Comparison of ENCODE assay signal across 11 cellular contexts in the genomic region with DNA sequence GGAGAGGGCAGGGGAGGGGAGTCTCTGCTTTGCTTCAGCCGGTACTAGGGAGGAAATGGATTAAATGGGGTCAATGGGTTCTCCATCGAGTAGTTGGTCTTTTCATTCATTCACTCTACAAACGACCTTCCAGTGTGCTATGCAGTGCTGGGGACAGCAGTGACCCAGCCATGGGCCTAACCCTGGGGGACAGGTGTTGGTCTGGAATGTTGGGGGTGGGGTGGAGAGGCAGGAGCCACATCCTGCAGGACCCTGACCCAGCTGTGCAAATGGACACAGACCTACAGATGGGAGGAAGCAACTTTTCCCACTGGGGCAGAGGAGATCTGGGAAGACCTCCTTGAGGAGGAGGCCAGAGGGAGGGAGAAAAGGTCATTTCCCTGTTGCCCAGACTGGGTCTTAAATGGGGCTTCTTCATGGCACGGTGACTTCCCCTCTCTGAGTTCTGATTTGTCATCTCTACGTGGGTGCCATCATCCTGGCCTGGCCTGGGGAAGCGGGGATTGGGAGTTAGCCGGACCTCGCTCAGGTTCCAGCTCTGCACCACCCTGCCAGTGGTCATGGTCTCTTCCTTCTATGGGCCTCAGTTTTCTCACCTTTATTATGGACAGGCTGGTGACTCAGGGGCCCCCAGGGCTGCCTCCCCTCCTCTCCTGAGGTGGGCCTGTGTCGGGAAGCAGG. TPM values are rescaled to one million over a fixed set of nuclear protein-coding genes. Genes with fewer than 3 reads are reported as not detected.
DNase-seq lines count a peak whose midpoint lies in the region; ATAC-seq and TF ChIP-seq lines count a peak whose summit lies in the region.
"Had no signal": no experiment of that assay in that cellular context is flagged by ENCODE, and none has a peak within 500 bp of the region (broad histone marks: within the 10 kb centered on the region; RNA-seq: fewer than 3 reads in every experiment).

No MANE protein-coding gene starts in this region.

- ATAC-seq in activated naive CD4-positive, alpha-beta T cell treated with anti-CD3 and anti-CD28 coated beads, Interleukin-2, amount 50 U/mL, for 72 hours = peak; percentile 1 to 49
- ATAC-seq in lower lobe of right lung (peak; percentile 30 to 48), upper lobe of right lung (peak; percentile 43)

- H3K27ac Mint-ChIP-seq in activated naive CD4-positive, alpha-beta T cell treated with anti-CD3 and anti-CD28 coated beads for 36 hours = peak overlapping the region; percentile 97
- peak overlapping the region; percentile 89 to 93 for H3K27ac Mint-ChIP-seq in activated naive CD4-positive, alpha-beta T cell treated with anti-CD3 and anti-CD28 coated beads, Interleukin-2, amount 50 U/mL, for 72 hours

- H3K27me3 Mint-ChIP-seq in activated naive CD4-positive, alpha-beta T cell treated with anti-CD3 and anti-CD28 coated beads for 36 hours (ENCODE audit: low read depth) = no peaks in the 10 kb centered on the region

- H3K27ac ChIP-seq in lower lobe of right lung (peak overlapping the region; percentile 76), upper lobe of right lung (peak overlapping the region; percentile 79)
- H3K27ac ChIP-seq: VCaP had no signal

- H3K4me3 ChIP-seq in lower lobe of right lung (peak overlapping the region; percentile 62), upper lobe of right lung (peak overlapping the region; percentile 59)

- intact Hi-C loops in activated naive CD4-positive, alpha-beta T cell treated with anti-CD3 and anti-CD28 coated beads for 36 hours (cut with micrococcal nuclease) = no loop called here
- intact Hi-C loops in lower lobe of right lung (cut with DNase I) (no loop called here), upper lobe of right lung (cut with DNase I) (no loop called here)

- no peak for TF ChIP-seq CTCF in lower lobe of right lung (IDR thresholded peaks at IDR 0.05)
- TF ChIP-seq CTCF in upper lobe of right lung (IDR thresholded peaks at IDR 0.05) = no peak

- H3K9me3 ChIP-seq in lower lobe of right lung (no peaks in the 10 kb centered on the region), upper lobe of right lung (no peaks in the 10 kb centered on the region)

- H3K36me3 ChIP-seq in lower lobe of right lung = peaks cover 5% of the 10 kb centered on the region
- no peaks in the 10 kb centered on the region for H3K36me3 ChIP-seq in upper lobe of right lung

- DNase-seq in activated naive CD4-positive, alpha-beta T cell treated with anti-CD3 and anti-CD28 coated beads for 36 hours = no peak
- no peak for DNase-seq in activated naive CD4-positive, alpha-beta T cell treated with anti-CD3 and anti-CD28 coated beads, Interleukin-2, amount 50 U/mL, for 16 hours
- DNase-seq in activated naive CD4-positive, alpha-beta T cell treated with anti-CD3 and anti-CD28 coated beads, Interleukin-2, amount 50 U/mL, for 72 hours (ENCODE audit: low spot score in 2 of 2) = no peak
- DNase-seq in lower lobe of right lung (no peak), upper lobe of right lung (no peak), NCI-H748 treated with DMSO at 0.1 percent for 48 hours (lab: John Stamatoyannopoulos, UW) (no peak)
- DNase-seq in stimulated activated CD4-positive, alpha-beta T cell treated with anti-CD3 and anti-CD28 coated beads, Interleukin-4, amount 100 ng/mL, for 4 hours = no peak
- no peak for DNase-seq in activated CD8-positive, alpha-beta memory T cell treated with anti-CD3 and anti-CD28 coated beads, Interleukin-2, amount 50 U/mL, for 48 hours
- DNase-seq: NCI-H526 had no signal

- CTCF ChIA-PET in activated naive CD4-positive, alpha-beta T cell treated with anti-CD3 and anti-CD28 coated beads for 36 hours (lab: Charles Lee) = interaction anchor here (1.1 to 4.6 kb wide), 4 partner anchors 16 to 42 kb away, joined by 3 to 17 read pairs (median 6); no protein-coding TSS in a partner anchor

- H3K4me1 Mint-ChIP-seq in activated naive CD4-positive, alpha-beta T cell treated with anti-CD3 and anti-CD28 coated beads for 36 hours (ENCODE audit: low read depth) = peaks cover 67% of the 10 kb centered on the region

- H3K27me3 ChIP-seq in lower lobe of right lung (ENCODE audit: low read depth) = peaks cover 9% of the 10 kb centered on the region
- peaks cover 14% of the 10 kb centered on the region for H3K27me3 ChIP-seq in upper lobe of right lung

- no peaks in the 10 kb centered on the region for H3K9me3 Mint-ChIP-seq in activated naive CD4-positive, alpha-beta T cell treated with anti-CD3 and anti-CD28 coated beads for 36 hours
- H3K9me3 Mint-ChIP-seq in activated naive CD4-positive, alpha-beta T cell treated with anti-CD3 and anti-CD28 coated beads, Interleukin-2, amount 50 U/mL, for 72 hours = no peaks in the 10 kb centered on the region

- peaks cover 6% of the 10 kb centered on the region for H3K36me3 Mint-ChIP-seq in activated naive CD4-positive, alpha-beta T cell treated with anti-CD3 and anti-CD28 coated beads for 36 hours (ENCODE audit: low read depth)
- peaks cover 15 to 61% of the 10 kb centered on the region in 2 donors for H3K36me3 Mint-ChIP-seq in activated naive CD4-positive, alpha-beta T cell treated with anti-CD3 and anti-CD28 coated beads, Interleukin-2, amount 50 U/mL, for 72 hours

- H3K4me1 ChIP-seq in lower lobe of right lung (peaks cover 13% of the 10 kb centered on the region), upper lobe of right lung (peaks cover 7% of the 10 kb centered on the region)

- peak overlapping the region; percentile 85 for H3K4me3 Mint-ChIP-seq in activated naive CD4-positive, alpha-beta T cell treated with anti-CD3 and anti-CD28 coated beads for 36 hours

RNA-seq across cellular contexts. Expression of a gene that starts 2.0 kb away (rescaled TPM):
- 10 to 100 TPM; 30.5 to 34.0 TPM for total RNA-seq in activated naive CD4-positive, alpha-beta T cell treated with anti-CD3 and anti-CD28 coated beads for 36 hours
- total RNA-seq in activated naive CD4-positive, alpha-beta T cell treated with anti-CD3 and anti-CD28 coated beads, Interleukin-2, amount 50 U/mL, for 72 hours = 10 to 100 TPM; 60.7 to 69.7 TPM
- total RNA-seq in lower lobe of right lung = 45.4 TPM
- total RNA-seq in upper lobe of right lung = 37.9 TPM
- total RNA-seq: bronchial epithelial cell had no signal

RNA-seq across cellular contexts. Expression of a gene that starts 40.2 kb away (rescaled TPM):
- total RNA-seq in activated naive CD4-positive, alpha-beta T cell treated with anti-CD3 and anti-CD28 coated beads for 36 hours = 100 to 1,000 TPM; 728 to 759 TPM
- 100 to 1,000 TPM; 655 to 769 TPM for total RNA-seq in activated naive CD4-positive, alpha-beta T cell treated with anti-CD3 and anti-CD28 coated beads, Interleukin-2, amount 50 U/mL, for 72 hours
- 111 TPM for total RNA-seq in lower lobe of right lung
- 107 TPM for total RNA-seq in upper lobe of right lung
